ENCODE assay signal across 11 cellular contexts in the genomic region with DNA sequence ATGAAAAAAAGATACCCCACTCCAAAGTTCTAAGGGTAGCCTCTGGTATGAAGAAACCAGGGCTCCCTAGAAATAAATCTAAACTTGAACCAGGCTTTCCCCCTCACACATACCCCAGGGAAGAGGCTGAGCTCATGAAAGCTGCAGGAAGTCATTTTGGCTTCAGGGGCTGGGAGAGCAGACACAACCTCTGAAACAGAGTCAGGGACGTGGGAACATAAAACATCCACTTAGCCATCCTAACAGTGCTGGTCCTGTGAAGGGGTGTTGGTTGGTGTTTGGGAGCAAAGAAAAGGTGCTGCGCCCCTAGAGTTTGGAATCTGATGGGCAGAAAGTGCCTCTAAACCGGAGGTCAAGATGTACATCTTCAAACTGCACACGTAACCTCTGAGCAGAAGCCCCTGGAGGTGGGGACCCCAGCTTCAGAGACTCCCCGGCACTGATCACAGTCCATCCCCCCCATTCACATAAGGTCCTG. TPM values are rescaled to one million over a fixed set of nuclear protein-coding genes. Genes with fewer than 3 reads are reported as not detected.
DNase-seq lines count a peak whose midpoint lies in the region; ATAC-seq and TF ChIP-seq lines count a peak whose summit lies in the region.
"Had no signal": no experiment of that assay in that cellular context is flagged by ENCODE, and none has a peak within 500 bp of the region (broad histone marks: within the 10 kb centered on the region; RNA-seq: fewer than 3 reads in every experiment).

No MANE protein-coding gene starts in this region.

- H3K4me1 Mint-ChIP-seq in activated CD8-positive, alpha-beta memory T cell treated with anti-CD3 and anti-CD28 coated beads, Interleukin-2, amount 10 ng/mL, durations not matched to agents 7 days and 5 days = peaks cover 30% of the 10 kb centered on the region
- peaks cover 20% of the 10 kb centered on the region for H3K4me1 Mint-ChIP-seq in activated naive CD8-positive, alpha-beta T cell treated with anti-CD3 and anti-CD28 coated beads for 36 hours

- peaks cover 7% of the 10 kb centered on the region for H3K27me3 Mint-ChIP-seq in activated CD8-positive, alpha-beta memory T cell treated with anti-CD3 and anti-CD28 coated beads, Interleukin-2, amount 10 ng/mL, durations not matched to agents 7 days and 5 days
- peaks cover 29% of the 10 kb centered on the region for H3K27me3 Mint-ChIP-seq in activated naive CD8-positive, alpha-beta T cell treated with anti-CD3 and anti-CD28 coated beads for 36 hours

- no peak overlapping the region for H3K23ac ChIP-seq in mesendoderm (ENCODE audit: low read length)

- DNase-seq in activated CD8-positive, alpha-beta memory T cell treated with anti-CD3 and anti-CD28 coated beads, Interleukin-2, amount 10 ng/mL, durations not matched to agents 7 days and 5 days = no peak
- DNase-seq in activated CD8-positive, alpha-beta memory T cell treated with anti-CD3 and anti-CD28 coated beads for 24 hours = no peak
- no peak for DNase-seq in activated naive CD8-positive, alpha-beta T cell treated with anti-CD3 and anti-CD28 coated beads for 36 hours
- DNase-seq in transverse colon = no peak
- DNase-seq in 8988T = no peak
- no peak for DNase-seq in mesendoderm
- DNase-seq: cortex of kidney had no signal

- no peaks in the 10 kb centered on the region for H3K36me3 Mint-ChIP-seq in activated CD8-positive, alpha-beta memory T cell treated with anti-CD3 and anti-CD28 coated beads, Interleukin-2, amount 10 ng/mL, durations not matched to agents 7 days and 5 days
- H3K36me3 Mint-ChIP-seq in activated naive CD8-positive, alpha-beta T cell treated with anti-CD3 and anti-CD28 coated beads for 36 hours = no peaks in the 10 kb centered on the region

- H3K79me2 ChIP-seq in mesendoderm (ENCODE audit: control insufficient read depth, insufficient read depth, low read length) = no peaks in the 10 kb centered on the region

- no peak overlapping the region for H3K9ac ChIP-seq in mesendoderm (ENCODE audit: low read length)

- H3K27ac ChIP-seq in layer of hippocampus (ENCODE audit: low read depth, low read length) (peak overlapping the region; percentile 72), transverse colon (peak overlapping the region; percentile 65 to 78 (median 74)), mesendoderm (ENCODE audit: low read depth, low read length) (no peak overlapping the region)

- CTCF ChIA-PET in activated CD8-positive, alpha-beta memory T cell treated with anti-CD3 and anti-CD28 coated beads, Interleukin-2, amount 10 ng/mL, durations not matched to agents 7 days and 5 days (lab: Charles Lee) = interaction anchor here (1.2 to 5.2 kb wide), 4 partner anchors 16 to 58 kb away, joined by 3 to 28 read pairs (median 8); a partner anchor contains a TSS

- no peak overlapping the region for H2BK15ac ChIP-seq in mesendoderm (replicated peaks; ENCODE audit: low read depth)

- WGBS in transverse colon (ENCODE audit: low coverage in 1 of 2), 2 donors = 29 to 72% methylated on average over 1 to 5 of the region's 5 CpGs
- WGBS in mesendoderm (ENCODE audit: extremely low coverage, insufficient coverage, low lambda C conversion rate) = no CpG with 5 or more reads among the region's 5 CpGs

- no peak overlapping the region for H3K56ac ChIP-seq in mesendoderm (ENCODE audit: low read length)

- no peak overlapping the region for H4K8ac ChIP-seq in mesendoderm (ENCODE audit: low read depth, low read length)

- ATAC-seq in activated CD8-positive, alpha-beta memory T cell treated with anti-CD3 and anti-CD28 coated beads, Interleukin-2, amount 10 ng/mL, durations not matched to agents 7 days and 5 days = no peak
- no peak for ATAC-seq in HG02610 (IDR thresholded peaks at IDR 0.05; ENCODE audit: unreplicated experiment)

- H2BK5ac ChIP-seq in mesendoderm (ENCODE audit: low read length) = no peak overlapping the region

- no peak for TF ChIP-seq POLR2A in transverse colon (IDR thresholded peaks at IDR 0.05)

- peaks cover 13 to 39% (median 20%) of the 10 kb centered on the region in 4 donors for H3K4me1 ChIP-seq in transverse colon
- no peaks in the 10 kb centered on the region for H3K4me1 ChIP-seq in mesendoderm (ENCODE audit: control insufficient read depth, low read depth, low read length)

- H3K79me1 ChIP-seq in mesendoderm (ENCODE audit: low read length) = no peaks in the 10 kb centered on the region

- H3K4ac ChIP-seq in mesendoderm (ENCODE audit: low read depth, low read length) = no peak overlapping the region

- H3K4me2 ChIP-seq in mesendoderm (ENCODE audit: low read length) = no peak overlapping the region

- no peaks in the 10 kb centered on the region for H3K9me3 ChIP-seq in transverse colon

- H3K4me3 ChIP-seq in transverse colon (no peak overlapping the region), mesendoderm (ENCODE audit: low read length) (no peak overlapping the region)

- H3K36me3 ChIP-seq in transverse colon (peaks cover 0 to 8% (median 0%) of the 10 kb centered on the region in 4 donors), mesendoderm (ENCODE audit: control insufficient read depth, insufficient read depth, low read length) (no peaks in the 10 kb centered on the region)

- no peak overlapping the region for H2BK120ac ChIP-seq in mesendoderm (ENCODE audit: low read depth, low read length)

- peak overlapping the region; percentile 60 for H3K4me3 Mint-ChIP-seq in activated CD8-positive, alpha-beta memory T cell treated with anti-CD3 and anti-CD28 coated beads, Interleukin-2, amount 10 ng/mL, durations not matched to agents 7 days and 5 days
- H3K4me3 Mint-ChIP-seq in activated naive CD8-positive, alpha-beta T cell treated with anti-CD3 and anti-CD28 coated beads for 36 hours = peak overlapping the region; percentile 47
- H3K4me3 Mint-ChIP-seq: memory B cell had no signal

- no peak for TF ChIP-seq CTCF in transverse colon (IDR thresholded peaks at IDR 0.05)

- H2AK5ac ChIP-seq in mesendoderm (ENCODE audit: low read length) = no peak overlapping the region

- no peak for TF ChIP-seq EP300 in transverse colon (IDR thresholded peaks at IDR 0.05; ENCODE audit: low read depth)

- H4K5ac ChIP-seq in mesendoderm (ENCODE audit: low read length) = no peak overlapping the region

- H3K27ac Mint-ChIP-seq in activated CD8-positive, alpha-beta memory T cell treated with anti-CD3 and anti-CD28 coated beads, Interleukin-2, amount 10 ng/mL, durations not matched to agents 7 days and 5 days = peak overlapping the region; percentile 92
- H3K27ac Mint-ChIP-seq in activated naive CD8-positive, alpha-beta T cell treated with anti-CD3 and anti-CD28 coated beads for 36 hours = peak overlapping the region; percentile 73
- H3K27ac Mint-ChIP-seq: memory B cell had no signal

- no peak overlapping the region for H3K18ac ChIP-seq in mesendoderm (ENCODE audit: low read length)

- no peaks in the 10 kb centered on the region for H3K9me3 Mint-ChIP-seq in activated CD8-positive, alpha-beta memory T cell treated with anti-CD3 and anti-CD28 coated beads, Interleukin-2, amount 10 ng/mL, durations not matched to agents 7 days and 5 days (ENCODE audit: low read depth)
- H3K9me3 Mint-ChIP-seq in activated naive CD8-positive, alpha-beta T cell treated with anti-CD3 and anti-CD28 coated beads for 36 hours = no peaks in the 10 kb centered on the region
- H3K9me3 Mint-ChIP-seq: memory B cell had no signal

- intact Hi-C loops in transverse colon (cut with DNase I; ENCODE audit: low total_unique reads) = no loop called here

- in situ Hi-C loops in transverse colon (cut with MboI; ENCODE audit: low pct_ligation_motif_present in 1 of 4, low pct_unique_long_range_greater_than_20kb in 1 of 4, low sequenced_read_pairs in 3 of 4) = no loop called here

- H3K27me3 ChIP-seq in layer of hippocampus (ENCODE audit: control insufficient read depth, insufficient read depth, low read length) = no peaks in the 10 kb centered on the region
- no peaks in the 10 kb centered on the region for H3K27me3 ChIP-seq in transverse colon
- H3K27me3 ChIP-seq in mesendoderm (ENCODE audit: insufficient read depth, low read length, poor library complexity) = no peaks in the 10 kb centered on the region

RNA-seq across cellular contexts. Expression of a gene that starts 15.8 kb away (rescaled TPM):
- 1 to 10 TPM; 3.6 to 5.1 TPM for total RNA-seq in activated CD8-positive, alpha-beta memory T cell treated with anti-CD3 and anti-CD28 coated beads, Interleukin-2, amount 10 ng/mL, durations not matched to agents 7 days and 5 days
- total RNA-seq in activated naive CD8-positive, alpha-beta T cell treated with anti-CD3 and anti-CD28 coated beads for 36 hours = 1 to 10 TPM; 3.2 to 4.2 TPM
- 10 to 100 TPM; 16.5 to 41.1 (median 18.6) TPM for total RNA-seq in transverse colon
- polyA plus RNA-seq in mesendoderm (2013, experiment 1 of 2) = 4.4 TPM
- polyA plus RNA-seq in mesendoderm (2013, experiment 2 of 2) = 4.7 TPM

RNA-seq across cellular contexts. Expression of a gene that starts 22.4 kb away (rescaled TPM):
- 10 to 100 TPM; 25.1 to 28.1 TPM for total RNA-seq in activated CD8-positive, alpha-beta memory T cell treated with anti-CD3 and anti-CD28 coated beads, Interleukin-2, amount 10 ng/mL, durations not matched to agents 7 days and 5 days
- total RNA-seq in activated naive CD8-positive, alpha-beta T cell treated with anti-CD3 and anti-CD28 coated beads for 36 hours = 10 to 100 TPM; 20.1 to 22.5 TPM
- total RNA-seq in transverse colon = 100 to 1,000 TPM in 2 of 4 donors, 10 to 100 TPM in 2; 18.7 to 163 (median 88.4) TPM
- 85.8 TPM for polyA plus RNA-seq in mesendoderm (2013, experiment 1 of 2)
- 83.6 TPM for polyA plus RNA-seq in mesendoderm (2013, experiment 2 of 2)

RNA-seq across cellular contexts. Expression of a gene that starts 22.7 kb away (rescaled TPM):
- total RNA-seq in activated CD8-positive, alpha-beta memory T cell treated with anti-CD3 and anti-CD28 coated beads, Interleukin-2, amount 10 ng/mL, durations not matched to agents 7 days and 5 days = 10 to 100 TPM; 13.0 to 16.1 TPM
- total RNA-seq in activated naive CD8-positive, alpha-beta T cell treated with anti-CD3 and anti-CD28 coated beads for 36 hours = 1 to 10 TPM; 6.9 to 8.3 TPM
- 1,000 to 10,000 TPM in 1 of 4 donors, 10 to 100 TPM in 3; 13.8 to 1,153 (median 26.1) TPM for total RNA-seq in transverse colon
- 1.7 TPM for polyA plus RNA-seq in mesendoderm (2013, experiment 1 of 2)
- 2.0 TPM for polyA plus RNA-seq in mesendoderm (2013, experiment 2 of 2)

RNA-seq across cellular contexts. Expression of a gene that starts 27.7 kb away (rescaled TPM):
- not detected for total RNA-seq in activated CD8-positive, alpha-beta memory T cell treated with anti-CD3 and anti-CD28 coated beads, Interleukin-2, amount 10 ng/mL, durations not matched to agents 7 days and 5 days
- total RNA-seq in activated naive CD8-positive, alpha-beta T cell treated with anti-CD3 and anti-CD28 coated beads for 36 hours = not detected
- total RNA-seq in transverse colon = not detected
- polyA plus RNA-seq in mesendoderm (2013, experiment 1 of 2) = not detected
- not detected for polyA plus RNA-seq in mesendoderm (2013, experiment 2 of 2)
- total RNA-seq: T-helper 1 cell treated with Interleukin-12 subunit alpha and Interleukin-12 subunit beta and Interleukin-4 antibody, amounts not matched to agents 30 ng/mL and 1 ng/mL, for 36 hours had no signal

RNA-seq across cellular contexts. Expression of a gene that starts 31.6 kb away (rescaled TPM):
- 1 to 10 TPM in 1 of 2 experiments, under 1 TPM in 1; 0.87 to 1.3 TPM for total RNA-seq in activated CD8-positive, alpha-beta memory T cell treated with anti-CD3 and anti-CD28 coated beads, Interleukin-2, amount 10 ng/mL, durations not matched to agents 7 days and 5 days
- total RNA-seq in activated naive CD8-positive, alpha-beta T cell treated with anti-CD3 and anti-CD28 coated beads for 36 hours = 1 to 10 TPM in 1 of 2 experiments, under 1 TPM in 1; 0.70 to 1.2 TPM
- total RNA-seq in transverse colon = 10 to 100 TPM in 2 of 4 donors, 1 to 10 TPM in 2; 6.3 to 51.7 (median 11.5) TPM
- polyA plus RNA-seq in mesendoderm (2013, experiment 1 of 2) = 5.8 TPM
- polyA plus RNA-seq in mesendoderm (2013, experiment 2 of 2) = 5.9 TPM
